ENCODE assay signal across 1 cellular context in the genomic region with DNA sequence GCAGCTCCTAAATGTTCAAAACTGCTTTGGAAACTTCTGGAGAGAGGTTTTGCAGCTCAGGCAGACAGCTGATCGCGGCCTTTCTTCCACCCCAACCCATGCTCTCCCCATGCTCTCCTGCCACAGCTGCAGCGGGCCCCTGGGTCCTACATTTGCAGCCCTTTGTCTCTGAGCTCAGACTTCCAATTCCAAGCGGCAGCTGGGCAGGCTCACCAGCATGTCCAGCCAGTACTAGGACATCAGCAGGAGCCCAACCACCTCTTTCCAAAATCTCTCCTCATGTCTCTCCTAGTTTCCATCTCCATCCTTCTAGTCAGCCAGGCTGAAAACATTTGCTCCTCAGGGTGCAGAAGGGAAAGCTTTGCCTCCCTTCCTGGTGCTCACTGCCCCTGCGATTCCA.
TF ChIP-seq lines count a peak whose summit lies in the region.

No MANE protein-coding gene starts in this region.

TF ChIP-seq in HCT116, 20 proteins besides CTCF, POLR2A, EP300 and RAD21 (continued from another document):
- TF ChIP-seq, protein P1, sequence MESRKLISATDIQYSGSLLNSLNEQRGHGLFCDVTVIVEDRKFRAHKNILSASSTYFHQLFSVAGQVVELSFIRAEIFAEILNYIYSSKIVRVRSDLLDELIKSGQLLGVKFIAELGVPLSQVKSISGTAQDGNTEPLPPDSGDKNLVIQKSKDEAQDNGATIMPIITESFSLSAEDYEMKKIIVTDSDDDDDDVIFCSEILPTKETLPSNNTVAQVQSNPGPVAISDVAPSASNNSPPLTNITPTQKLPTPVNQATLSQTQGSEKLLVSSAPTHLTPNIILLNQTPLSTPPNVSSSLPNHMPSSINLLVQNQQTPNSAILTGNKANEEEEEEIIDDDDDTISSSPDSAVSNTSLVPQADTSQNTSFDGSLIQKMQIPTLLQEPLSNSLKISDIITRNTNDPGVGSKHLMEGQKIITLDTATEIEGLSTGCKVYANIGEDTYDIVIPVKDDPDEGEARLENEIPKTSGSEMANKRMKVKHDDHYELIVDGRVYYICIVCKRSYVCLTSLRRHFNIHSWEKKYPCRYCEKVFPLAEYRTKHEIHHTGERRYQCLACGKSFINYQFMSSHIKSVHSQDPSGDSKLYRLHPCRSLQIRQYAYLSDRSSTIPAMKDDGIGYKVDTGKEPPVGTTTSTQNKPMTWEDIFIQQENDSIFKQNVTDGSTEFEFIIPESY (IDR thresholded peaks at IDR 0.05; ENCODE audit: extremely low read depth, insufficient replicate concordance, low read length) = no peak
- TF ChIP-seq, protein P2, sequence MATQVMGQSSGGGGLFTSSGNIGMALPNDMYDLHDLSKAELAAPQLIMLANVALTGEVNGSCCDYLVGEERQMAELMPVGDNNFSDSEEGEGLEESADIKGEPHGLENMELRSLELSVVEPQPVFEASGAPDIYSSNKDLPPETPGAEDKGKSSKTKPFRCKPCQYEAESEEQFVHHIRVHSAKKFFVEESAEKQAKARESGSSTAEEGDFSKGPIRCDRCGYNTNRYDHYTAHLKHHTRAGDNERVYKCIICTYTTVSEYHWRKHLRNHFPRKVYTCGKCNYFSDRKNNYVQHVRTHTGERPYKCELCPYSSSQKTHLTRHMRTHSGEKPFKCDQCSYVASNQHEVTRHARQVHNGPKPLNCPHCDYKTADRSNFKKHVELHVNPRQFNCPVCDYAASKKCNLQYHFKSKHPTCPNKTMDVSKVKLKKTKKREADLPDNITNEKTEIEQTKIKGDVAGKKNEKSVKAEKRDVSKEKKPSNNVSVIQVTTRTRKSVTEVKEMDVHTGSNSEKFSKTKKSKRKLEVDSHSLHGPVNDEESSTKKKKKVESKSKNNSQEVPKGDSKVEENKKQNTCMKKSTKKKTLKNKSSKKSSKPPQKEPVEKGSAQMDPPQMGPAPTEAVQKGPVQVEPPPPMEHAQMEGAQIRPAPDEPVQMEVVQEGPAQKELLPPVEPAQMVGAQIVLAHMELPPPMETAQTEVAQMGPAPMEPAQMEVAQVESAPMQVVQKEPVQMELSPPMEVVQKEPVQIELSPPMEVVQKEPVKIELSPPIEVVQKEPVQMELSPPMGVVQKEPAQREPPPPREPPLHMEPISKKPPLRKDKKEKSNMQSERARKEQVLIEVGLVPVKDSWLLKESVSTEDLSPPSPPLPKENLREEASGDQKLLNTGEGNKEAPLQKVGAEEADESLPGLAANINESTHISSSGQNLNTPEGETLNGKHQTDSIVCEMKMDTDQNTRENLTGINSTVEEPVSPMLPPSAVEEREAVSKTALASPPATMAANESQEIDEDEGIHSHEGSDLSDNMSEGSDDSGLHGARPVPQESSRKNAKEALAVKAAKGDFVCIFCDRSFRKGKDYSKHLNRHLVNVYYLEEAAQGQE (IDR thresholded peaks at IDR 0.05; ENCODE audit: low read depth) = no peak
- TF ChIP-seq YY1 (IDR thresholded peaks at IDR 0.05; ENCODE audit: extremely low read depth, insufficient replicate concordance, low read depth, low read length) (no peak), JUND (IDR thresholded peaks at IDR 0.05) (no peak), SRF (IDR thresholded peaks at IDR 0.05; ENCODE audit: low read depth) (no peak), SP1 (IDR thresholded peaks at IDR 0.05; ENCODE audit: low read depth) (no peak), EZH2phosphoT487 (IDR thresholded peaks at IDR 0.05; ENCODE audit: borderline replicate concordance) (no peak), CBX3 (IDR thresholded peaks at IDR 0.05; ENCODE audit: low read depth) (no peak), ZNF274 (IDR thresholded peaks at IDR 0.05; ENCODE audit: low read depth, low read length) (no peak)
- TF ChIP-seq, protein P3, sequence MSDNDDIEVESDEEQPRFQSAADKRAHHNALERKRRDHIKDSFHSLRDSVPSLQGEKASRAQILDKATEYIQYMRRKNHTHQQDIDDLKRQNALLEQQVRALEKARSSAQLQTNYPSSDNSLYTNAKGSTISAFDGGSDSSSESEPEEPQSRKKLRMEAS (IDR thresholded peaks at IDR 0.05) = no peak
TF ChIP-seq in HCT116: peak in this region for 0.
